Comparison of ENCODE assay signal across 10 cellular contexts in genomic region chr15:64597469-64597806, GRCh38.
A peak's percentile ranks its signal among the peaks of the same experiment; 100 is the strongest.
DNase-seq lines count a peak whose midpoint lies in the region; ATAC-seq and TF ChIP-seq lines count a peak whose summit lies in the region.
"Had no signal": no experiment of that assay in that cellular context is flagged by ENCODE, and none has a peak within 500 bp of the region (broad histone marks: within the 10 kb centered on the region; RNA-seq: fewer than 3 reads in every experiment).

No MANE protein-coding gene starts in this region.

- H3K36me3 ChIP-seq in fibroblast of lung (ENCODE audit: control insufficient read depth, insufficient read depth, low read length): no peaks in the 10 kb centered on the region

- H3K4me3 Mint-ChIP-seq in activated naive CD4-positive, alpha-beta T cell treated with anti-CD3 and anti-CD28 coated beads, Interleukin-2, amount 10 ng/mL, durations not matched to agents 7 days and 5 days: peak overlapping the region; percentile 71
- H3K4me3 Mint-ChIP-seq in T-cell: peak overlapping the region; percentile 79 to 83 (median 82)

- H3K4me1 ChIP-seq in fibroblast of lung (ENCODE audit: control insufficient read depth, extremely low read depth, insufficient read depth, low read length): peaks cover 6% of the 10 kb centered on the region

- ATAC-seq in T-cell (replicated peaks in 1 of 4): peak in 2 of 4 experiments; percentile 19 to 52

- no peak for DNase-seq in activated naive CD4-positive, alpha-beta T cell treated with anti-CD3 and anti-CD28 coated beads, Interleukin-2, amount 10 ng/mL, durations not matched to agents 7 days and 5 days
- no peak for DNase-seq in activated naive CD4-positive, alpha-beta T cell treated with Interleukin-2 at 50 U/mL for 16 hours
- peak in 19 of 34 experiments; percentile 5 to 44 (median 17) for DNase-seq in T-cell
- no peak for DNase-seq in fibroblast of lung (ENCODE audit: low read depth in 2 of 2)
- DNase-seq in kidney glomerular epithelial cell (lab: John Stamatoyannopoulos, UW): no peak
- DNase-seq in COLO668 (lab: John Stamatoyannopoulos, UW; ENCODE audit: unreplicated experiment): no peak
- no peak for DNase-seq in amniotic stem cell (lab: John Stamatoyannopoulos, UW)
- DNase-seq: PC-9, psoas muscle had no signal

- H2AFZ ChIP-seq in fibroblast of lung (ENCODE audit: low read length): peak overlapping the region; percentile 13
- H2AFZ ChIP-seq: PC-9 had no signal

- no peaks in the 10 kb centered on the region for H3K27me3 Mint-ChIP-seq in activated naive CD4-positive, alpha-beta T cell treated with anti-CD3 and anti-CD28 coated beads, Interleukin-2, amount 10 ng/mL, durations not matched to agents 7 days and 5 days
- H3K27me3 Mint-ChIP-seq in T-cell: no peaks in the 10 kb centered on the region

- H3K9me3 Mint-ChIP-seq in activated naive CD4-positive, alpha-beta T cell treated with anti-CD3 and anti-CD28 coated beads, Interleukin-2, amount 10 ng/mL, durations not matched to agents 7 days and 5 days: no peaks in the 10 kb centered on the region
- no peaks in the 10 kb centered on the region for H3K9me3 Mint-ChIP-seq in T-cell

- TF ChIP-seq CTCF in fibroblast of lung (conservative IDR thresholded peaks at IDR 0.05 in 1 of 2, IDR thresholded peaks at IDR 0.05 in 1 of 2; ENCODE audit: low read depth in 1 of 2, low read length in 2 of 2): no peak

- H3K79me2 ChIP-seq in fibroblast of lung (ENCODE audit: control insufficient read depth, insufficient read depth, low read length): peaks cover 5% of the 10 kb centered on the region

- H3K4me3 ChIP-seq in fibroblast of lung (replicated peaks in 1 of 4; ENCODE audit: control extremely low read depth in 1 of 4, insufficient read depth in 1 of 4, low read depth in 3 of 4, low read length in 4 of 4): no peak overlapping the region
- H3K4me3 ChIP-seq: PC-9, psoas muscle had no signal

- H3K27ac ChIP-seq in fibroblast of lung (ENCODE audit: insufficient read depth, low read length) (no peak overlapping the region), temporal lobe (ENCODE audit: low read depth, low read length) (peak overlapping the region; percentile 28)
- H3K27ac ChIP-seq: PC-9, psoas muscle had no signal

- no peaks in the 10 kb centered on the region for H4K20me1 ChIP-seq in fibroblast of lung (ENCODE audit: control insufficient read depth, extremely low read depth, insufficient read depth, low read length)

- H3K9ac ChIP-seq in fibroblast of lung (ENCODE audit: insufficient read depth, low read length): no peak overlapping the region

- H3K9me3 ChIP-seq in fibroblast of lung (ENCODE audit: control insufficient read depth, insufficient read depth, low read depth, low read length): no peaks in the 10 kb centered on the region
- H3K9me3 ChIP-seq: psoas muscle had no signal

- no peaks in the 10 kb centered on the region for H3K27me3 ChIP-seq in fibroblast of lung (ENCODE audit: control insufficient read depth, insufficient read depth, low read length)

- peak overlapping the region; percentile 88 for H3K27ac Mint-ChIP-seq in activated naive CD4-positive, alpha-beta T cell treated with anti-CD3 and anti-CD28 coated beads, Interleukin-2, amount 10 ng/mL, durations not matched to agents 7 days and 5 days
- H3K27ac Mint-ChIP-seq in T-cell: peak overlapping the region; percentile 96 to 97

- H3K4me2 ChIP-seq in fibroblast of lung (ENCODE audit: extremely low read depth, insufficient read depth, low read length): peak overlapping the region; percentile 75
- H3K4me2 ChIP-seq: PC-9 had no signal

- CTCF ChIA-PET in activated naive CD4-positive, alpha-beta T cell treated with anti-CD3 and anti-CD28 coated beads, Interleukin-2, amount 10 ng/mL, durations not matched to agents 7 days and 5 days (lab: Charles Lee): interaction anchor here (0.7 to 1.3 kb wide), 2 partner anchors 8 to 37 kb away, joined by 3 read pairs; no protein-coding TSS in a partner anchor
- CTCF ChIA-PET in T-cell (lab: Charles Lee): interaction anchor here in 1 of 2 donors (0.7 kb wide), 1 partner anchor 138 kb away, joined by 3 read pairs; no protein-coding TSS in a partner anchor

- H3K36me3 Mint-ChIP-seq in activated naive CD4-positive, alpha-beta T cell treated with anti-CD3 and anti-CD28 coated beads, Interleukin-2, amount 10 ng/mL, durations not matched to agents 7 days and 5 days: peaks cover 16% of the 10 kb centered on the region
- peaks cover 7% of the 10 kb centered on the region for H3K36me3 Mint-ChIP-seq in T-cell

- H3K4me1 Mint-ChIP-seq in activated naive CD4-positive, alpha-beta T cell treated with anti-CD3 and anti-CD28 coated beads, Interleukin-2, amount 10 ng/mL, durations not matched to agents 7 days and 5 days: peaks cover 71% of the 10 kb centered on the region
- H3K4me1 Mint-ChIP-seq in T-cell: peaks cover 75 to 80% (median 76%) of the 10 kb centered on the region in 3 donors

- POLR2A ChIA-PET in T-cell (lab: Charles Lee): interaction anchor here (0.6 to 0.7 kb wide), 2 partner anchors 10 to 752 kb away, joined by 3 read pairs; no protein-coding TSS in a partner anchor

Comparison
In these comparisons a context has a peak if more than half of its experiments do, and no peak if none do; other contexts are left out.
1. DNase-seq: peak in T-cell (19 of 34); none in activated naive CD4-positive, alpha-beta T cell treated with anti-CD3 and anti-CD28 coated beads, Interleukin-2, amount 10 ng/mL, durations not matched to agents 7 days and 5 days (single experiment), activated naive CD4-positive, alpha-beta T cell treated with Interleukin-2 at 50 U/mL for 16 hours (single experiment), fibroblast of lung (0 of 2), kidney glomerular epithelial cell (single experiment), COLO668 (single experiment) and amniotic stem cell (single experiment).